In genomic region chr6:55617272-55617671, GRCh38 we compare ENCODE assay signal across 9 cellular contexts. TPM values are rescaled to one million over a fixed set of nuclear protein-coding genes. Genes with fewer than 3 reads are reported as not detected.
A peak's percentile ranks its signal among the peaks of the same experiment; 100 is the strongest.
DNase-seq lines count a peak whose midpoint lies in the region; ATAC-seq, FAIRE-seq and TF ChIP-seq lines count a peak whose summit lies in the region.
"Had no signal": no experiment of that assay in that cellular context is flagged by ENCODE, and none has a peak within 500 bp of the region (broad histone marks: within the 10 kb centered on the region; RNA-seq: fewer than 3 reads in every experiment).

No MANE protein-coding gene starts in this region.

- DNase-seq in heart right ventricle (no peak), cardiac septum (ENCODE audit: low spot score) (no peak), RKO (ENCODE audit: low spot score) (peak; percentile 33), foreskin melanocyte (peak; percentile 24), GM19239 (ENCODE audit: insufficient read length, low spot score) (no peak), hepatic stellate cell (ENCODE audit: low spot score) (no peak)
- DNase-seq in activated naive CD8-positive, alpha-beta T cell treated with anti-CD3 and anti-CD28 coated beads, Interleukin-2, amount 50 U/mL, for 24 hours: no peak

- no peak overlapping the region for H3K4me3 ChIP-seq in heart right ventricle

- no peak overlapping the region for H3K27ac Mint-ChIP-seq in activated naive CD8-positive, alpha-beta T cell treated with anti-CD3 and anti-CD28 coated beads, Interleukin-2, amount 50 U/mL, for 24 hours
- H3K27ac Mint-ChIP-seq: dendritic cell treated with granulocyte-macrophage colony-stimulating factor and Interleukin-4, amounts not matched to agents 40 ng/mL and 50 ng/mL, for 4 days had no signal

- H3K4me3 Mint-ChIP-seq in activated naive CD8-positive, alpha-beta T cell treated with anti-CD3 and anti-CD28 coated beads, Interleukin-2, amount 50 U/mL, for 24 hours: no peak overlapping the region
- H3K4me3 Mint-ChIP-seq: dendritic cell treated with granulocyte-macrophage colony-stimulating factor and Interleukin-4, amounts not matched to agents 40 ng/mL and 50 ng/mL, for 4 days had no signal

- TF ChIP-seq CTCF in heart right ventricle (IDR thresholded peaks at IDR 0.05): peak; percentile 11 to 52 (median 36)

- peaks cover 9% of the 10 kb centered on the region for H3K9me3 Mint-ChIP-seq in activated naive CD8-positive, alpha-beta T cell treated with anti-CD3 and anti-CD28 coated beads, Interleukin-2, amount 50 U/mL, for 24 hours

- H3K36me3 ChIP-seq in heart right ventricle: no peaks in the 10 kb centered on the region

- FAIRE-seq in GM19239 (lab: Jason Lieb, UNC): no peak

- H3K27me3 Mint-ChIP-seq in activated naive CD8-positive, alpha-beta T cell treated with anti-CD3 and anti-CD28 coated beads, Interleukin-2, amount 50 U/mL, for 24 hours: no peaks in the 10 kb centered on the region
- H3K27me3 Mint-ChIP-seq: dendritic cell treated with granulocyte-macrophage colony-stimulating factor and Interleukin-4, amounts not matched to agents 40 ng/mL and 50 ng/mL, for 4 days had no signal

- no peaks in the 10 kb centered on the region for H3K27me3 ChIP-seq in heart right ventricle

- no peaks in the 10 kb centered on the region for H3K4me1 ChIP-seq in heart right ventricle

- intact Hi-C loops in heart right ventricle (cut with DNase I): loop anchor here in 6 of 10 donors (5.0 to 10.0 kb wide), 3 partner anchors 268 to 335 kb away; no protein-coding TSS in a partner anchor
- intact Hi-C loops in cardiac septum (cut with DNase I): no loop called here

- peaks cover 0 to 25% (median 10%) of the 10 kb centered on the region in 11 donors for H3K9me3 ChIP-seq in heart right ventricle

- H3K36me3 Mint-ChIP-seq in activated naive CD8-positive, alpha-beta T cell treated with anti-CD3 and anti-CD28 coated beads, Interleukin-2, amount 50 U/mL, for 24 hours (ENCODE audit: low read depth): no peaks in the 10 kb centered on the region

- no peak overlapping the region for H3K27ac ChIP-seq in heart right ventricle

- H3K4me1 Mint-ChIP-seq in activated naive CD8-positive, alpha-beta T cell treated with anti-CD3 and anti-CD28 coated beads, Interleukin-2, amount 50 U/mL, for 24 hours: no peaks in the 10 kb centered on the region

- WGBS in heart right ventricle, 2 donors: 87 to 95% methylated on average over 5 of the region's 5 CpGs

- ATAC-seq in heart right ventricle: peak in 1 of 8 donors; percentile 65
- peak; percentile 86 for ATAC-seq in HG03280 (IDR thresholded peaks at IDR 0.05; ENCODE audit: unreplicated experiment)
- no peak for ATAC-seq in activated naive CD8-positive, alpha-beta T cell treated with anti-CD3 and anti-CD28 coated beads, Interleukin-2, amount 50 U/mL, for 24 hours

RNA-seq across cellular contexts. Expression of gene HMGCLL1, which starts 38.3 kb away (rescaled TPM):
- total RNA-seq in heart right ventricle (1 to 10 TPM in 5 of 10 donors, under 1 TPM in 5; 0.40 to 2.6 (median 1.1) TPM), cardiac septum (1.2 TPM)
- polyA plus RNA-seq in heart right ventricle: 1 to 10 TPM in 1 of 2 donors, under 1 TPM in 1; 0.35 to 1.8 TPM

Comparison
In these comparisons a context has a peak if more than half of its experiments do, and no peak if none do; other contexts are left out.
1. DNase-seq: peak in RKO (single experiment) and foreskin melanocyte (single experiment); none in heart right ventricle (0 of 2), cardiac septum (single experiment), activated naive CD8-positive, alpha-beta T cell treated with anti-CD3 and anti-CD28 coated beads, Interleukin-2, amount 50 U/mL, for 24 hours (single experiment), GM19239 (single experiment) and hepatic stellate cell (single experiment).